Comparison of ENCODE assay signal across 21 cellular contexts in genomic region chr2:239097428-239097696, GRCh38.
"Had no signal": no experiment of that assay in that cellular context is flagged by ENCODE, and none has a peak within 500 bp of the region (broad histone marks: within the 10 kb centered on the region; RNA-seq: fewer than 3 reads in every experiment).

No MANE protein-coding gene starts in this region.

- H3K4me1 ChIP-seq: Peyer's patch had no signal

- H3K4me3 ChIP-seq: Peyer's patch had no signal

- DNase-seq: activated CD4-positive, alpha-beta T cell treated with anti-CD3 and anti-CD28 coated beads for 4 hours; activated CD8-positive, alpha-beta memory T cell treated with anti-CD3 and anti-CD28 coated beads, Interleukin-2, amount 50 U/mL, for 48 hours; activated CD8-positive, alpha-beta T cell treated with anti-CD3 and anti-CD28 coated beads, Interleukin-2, amount 10 ng/mL, durations not matched to agents 7 days and 5 days; activated gamma-delta T cell; activated naive CD4-positive, alpha-beta T cell treated with anti-CD3 and anti-CD28 coated beads for 36 hours; activated naive CD8-positive, alpha-beta T cell treated with anti-CD3 and anti-CD28 coated beads for 36 hours; activated T-cell treated with anti-CD3 and anti-CD28 coated beads, Interleukin-2, amount 50 U/mL, for 1 hour; anterior cingulate cortex; MM.1S; NCI-H146; NCI-H187 treated with DMSO at 0.1 percent for 48 hours; NCI-H2081 treated with DMSO at 0.1 percent for 48 hours; NCI-H446; NCI-H524; Peyer's patch; SHP77 treated with DMSO at 0.1 percent for 48 hours had no signal

- H3K27me3 Mint-ChIP-seq: activated naive CD8-positive, alpha-beta T cell treated with anti-CD3 and anti-CD28 coated beads for 36 hours; IgD-negative memory B cell had no signal

- H3K9me3 Mint-ChIP-seq: activated naive CD4-positive, alpha-beta T cell treated with anti-CD3 and anti-CD28 coated beads for 36 hours; activated naive CD8-positive, alpha-beta T cell treated with anti-CD3 and anti-CD28 coated beads for 36 hours; activated T-helper 1 cell treated with anti-CD3 and anti-CD28 coated beads, Interleukin-12 subunit alpha, Interleukin-12 subunit beta, Interleukin-2, Interleukin-4 antibody, amounts not matched to agents 30 ng/mL and 10 ng/mL and 1 ng/mL, durations not matched to agents 14 hours and 24 hours and 36 hours; IgD-negative memory B cell; T-helper 1 cell treated with Interleukin-12 subunit alpha and Interleukin-12 subunit beta and Interleukin-4 antibody, amounts not matched to agents 30 μg/mL and 1 μg/mL, for 36 hours had no signal

- H3K9ac ChIP-seq: KMS-11 had no signal

- H3K4me3 Mint-ChIP-seq: activated CD8-positive, alpha-beta T cell treated with anti-CD3 and anti-CD28 coated beads, Interleukin-2, amount 10 ng/mL, durations not matched to agents 7 days and 5 days; activated naive CD4-positive, alpha-beta T cell treated with anti-CD3 and anti-CD28 coated beads for 36 hours; activated naive CD8-positive, alpha-beta T cell treated with anti-CD3 and anti-CD28 coated beads for 36 hours; activated T-helper 1 cell treated with anti-CD3 and anti-CD28 coated beads, Interleukin-12 subunit alpha, Interleukin-12 subunit beta, Interleukin-2, Interleukin-4 antibody, amounts not matched to agents 30 ng/mL and 10 ng/mL and 1 ng/mL, durations not matched to agents 14 hours and 24 hours and 36 hours; IgD-negative memory B cell; T-helper 1 cell treated with Interleukin-12 subunit alpha and Interleukin-12 subunit beta and Interleukin-4 antibody, amounts not matched to agents 30 μg/mL and 1 μg/mL, for 36 hours had no signal

- H3K9me3 ChIP-seq: Peyer's patch had no signal

- H3K27ac Mint-ChIP-seq: activated CD8-positive, alpha-beta T cell treated with anti-CD3 and anti-CD28 coated beads, Interleukin-2, amount 10 ng/mL, durations not matched to agents 7 days and 5 days; activated naive CD4-positive, alpha-beta T cell treated with anti-CD3 and anti-CD28 coated beads for 36 hours; activated naive CD8-positive, alpha-beta T cell treated with anti-CD3 and anti-CD28 coated beads for 36 hours; activated T-helper 1 cell treated with anti-CD3 and anti-CD28 coated beads, Interleukin-12 subunit alpha, Interleukin-12 subunit beta, Interleukin-2, Interleukin-4 antibody, amounts not matched to agents 30 ng/mL and 10 ng/mL and 1 ng/mL, durations not matched to agents 14 hours and 24 hours and 36 hours; IgD-negative memory B cell; T-helper 1 cell treated with Interleukin-12 subunit alpha and Interleukin-12 subunit beta and Interleukin-4 antibody, amounts not matched to agents 30 μg/mL and 1 μg/mL, for 36 hours had no signal

- H3K4me1 Mint-ChIP-seq: activated naive CD8-positive, alpha-beta T cell treated with anti-CD3 and anti-CD28 coated beads for 36 hours; IgD-negative memory B cell had no signal

- H3K27ac ChIP-seq: KMS-11, Peyer's patch had no signal

- H3K27me3 ChIP-seq: Peyer's patch had no signal

- H3K4me2 ChIP-seq: KMS-11 had no signal

- ATAC-seq: activated CD4-positive, CD25-positive, alpha-beta regulatory T cell treated with anti-CD3 and anti-CD28 coated beads, Interleukin-2, amount 50 U/mL, for 24 hours; activated CD8-positive, alpha-beta T cell treated with anti-CD3 and anti-CD28 coated beads, Interleukin-2, amount 10 ng/mL, durations not matched to agents 7 days and 5 days had no signal
